8 cellular contexts compared by ENCODE assay signal in genomic region chr9:21305213-21305612, GRCh38. TPM values are rescaled to one million over a fixed set of nuclear protein-coding genes. Genes with fewer than 3 reads are reported as not detected.
"Had no signal": no experiment of that assay in that cellular context is flagged by ENCODE, and none has a peak within 500 bp of the region (broad histone marks: within the 10 kb centered on the region; RNA-seq: fewer than 3 reads in every experiment).

Gene IFNA5, minus strand, starts transcription at chr9:21305313. Its CDS starts 57 bp downstream, at chr9:21305256.

- FAIRE-seq: GM12878, GM12891, GM12892, GM18507, GM19239 had no signal

- H3K4me3 ChIP-seq: GM12878 had no signal

- ATAC-seq: GM12878 had no signal

- DNase-seq: GDM1, GF-D8 had no signal

RNA-seq across cellular contexts. Expression of gene IFNA5, which starts in this region (rescaled TPM):
- total RNA-seq: G401, GM12878 had no signal
- polyA plus RNA-seq: GM12878 had no signal
